In genomic region chr2:42044939-42045338, GRCh38 we compare ENCODE assay signal across 30 cellular contexts. TPM values are rescaled to one million over a fixed set of nuclear protein-coding genes. Genes with fewer than 3 reads are reported as not detected.
DNase-seq lines count a peak whose midpoint lies in the region; ATAC-seq and TF ChIP-seq lines count a peak whose summit lies in the region.
"Had no signal": no experiment of that assay in that cellular context is flagged by ENCODE, and none has a peak within 500 bp of the region (broad histone marks: within the 10 kb centered on the region; RNA-seq: fewer than 3 reads in every experiment).

No MANE protein-coding gene starts in this region.

- no peak for ATAC-seq in CD4-positive, alpha-beta T cell (ENCODE audit: poor library complexity)
- ATAC-seq in gastroesophageal sphincter = no peak
- ATAC-seq: activated CD4-positive, alpha-beta T cell treated with anti-CD3 and anti-CD28 coated beads for 36 hours; activated CD8-positive, alpha-beta T cell treated with anti-CD3 and anti-CD28 coated beads for 36 hours; activated T-helper 17 cell treated with anti-CD3 and anti-CD28 coated beads, Interleukin-2, amount 50 U/mL, for 72 hours; left colon; Panc1; psoas muscle had no signal

- no peak for TF ChIP-seq POLR2A in ovary (IDR thresholded peaks at IDR 0.05)
- no peak for TF ChIP-seq POLR2A in gastroesophageal sphincter (IDR thresholded peaks at IDR 0.05)

- H3K36me3 Mint-ChIP-seq in CD4-positive, alpha-beta T cell (ENCODE audit: low read depth) = no peaks in the 10 kb centered on the region
- H3K36me3 Mint-ChIP-seq in endodermal cell (ENCODE audit: low read depth) = no peaks in the 10 kb centered on the region
- H3K36me3 Mint-ChIP-seq: activated naive CD4-positive, alpha-beta T cell treated with anti-CD3 and anti-CD28 coated beads, Interleukin-2, amount 50 U/mL, for 24 hours had no signal

- H3K27me3 ChIP-seq in CD4-positive, alpha-beta T cell (ENCODE audit: control insufficient read depth, insufficient read depth, low read length) = peaks cover 58% of the 10 kb centered on the region
- H3K27me3 ChIP-seq in endodermal cell (ENCODE audit: control insufficient read depth, insufficient read depth, low read length, poor library complexity, severe bottlenecking) (no peaks in the 10 kb centered on the region), ovary (no peaks in the 10 kb centered on the region), gastroesophageal sphincter (no peaks in the 10 kb centered on the region)
- H3K27me3 ChIP-seq: brain microvascular endothelial cell, MG63 had no signal

- H3K36me3 ChIP-seq in endodermal cell (ENCODE audit: control insufficient read depth, insufficient read depth, low read length) (no peaks in the 10 kb centered on the region), ovary (no peaks in the 10 kb centered on the region), gastroesophageal sphincter (no peaks in the 10 kb centered on the region)
- H3K36me3 ChIP-seq: brain microvascular endothelial cell had no signal

- H3K9me3 ChIP-seq in CD4-positive, alpha-beta T cell (ENCODE audit: control insufficient read depth, low read length) = no peaks in the 10 kb centered on the region
- no peaks in the 10 kb centered on the region for H3K9me3 ChIP-seq in endodermal cell (ENCODE audit: control insufficient read depth, low read length)
- no peaks in the 10 kb centered on the region for H3K9me3 ChIP-seq in ovary
- H3K9me3 ChIP-seq in gastroesophageal sphincter = no peaks in the 10 kb centered on the region
- H3K9me3 ChIP-seq: MG63, psoas muscle had no signal

- 71 to 84% methylated on average over 1 of the region's 1 CpG for WGBS in endodermal cell (ENCODE audit: insufficient coverage in 1 of 2, insufficient read length in 1 of 2), 2 experiments
- 13 to 29% (median 28%) methylated on average over 1 of the region's 1 CpG for WGBS in ovary, 3 donors
- WGBS in gastroesophageal sphincter (ENCODE audit: low coverage in 1 of 2), 2 donors = 67% methylated on average over 1 of the region's 1 CpG; no CpG with 5 or more reads in 1 of the 2 donors

- H3K4me3 ChIP-seq in endodermal cell (ENCODE audit: low read length) (peak overlapping the region; percentile 76), ovary (no peak overlapping the region), gastroesophageal sphincter (no peak overlapping the region)
- H3K4me3 ChIP-seq: MG63, psoas muscle had no signal

- H3K27me3 Mint-ChIP-seq in CD4-positive, alpha-beta T cell = peaks cover 80% of the 10 kb centered on the region
- peaks cover 11% of the 10 kb centered on the region for H3K27me3 Mint-ChIP-seq in endodermal cell (ENCODE audit: insufficient read depth)

- CTCF ChIA-PET in CD4-positive, alpha-beta T cell (lab: Charles Lee) = no interaction called here

- POLR2A ChIA-PET in CD4-positive, alpha-beta T cell (lab: Charles Lee) = no interaction called here

- no peak for TF ChIP-seq CTCF in CD4-positive, alpha-beta T cell (IDR thresholded peaks at IDR 0.05)
- TF ChIP-seq CTCF in endodermal cell (conservative IDR thresholded peaks at IDR 0.05) = no peak
- TF ChIP-seq CTCF in ovary (IDR thresholded peaks at IDR 0.05) = no peak
- no peak for TF ChIP-seq CTCF in gastroesophageal sphincter (IDR thresholded peaks at IDR 0.05)

- TF ChIP-seq EP300 in ovary (IDR thresholded peaks at IDR 0.05) = no peak
- no peak for TF ChIP-seq EP300 in gastroesophageal sphincter (IDR thresholded peaks at IDR 0.05)

- peaks cover 11% of the 10 kb centered on the region for H3K4me1 ChIP-seq in endodermal cell (ENCODE audit: control insufficient read depth, insufficient read depth, low read length)
- H3K4me1 ChIP-seq in ovary (ENCODE audit: insufficient read depth) = peaks cover 15% of the 10 kb centered on the region
- peaks cover 0 to 31% (median 8%) of the 10 kb centered on the region in 3 donors for H3K4me1 ChIP-seq in gastroesophageal sphincter

- H3K27ac ChIP-seq in CD4-positive, alpha-beta T cell (ENCODE audit: low read depth, low read length) = no peak overlapping the region
- H3K27ac ChIP-seq in endodermal cell (ENCODE audit: low read depth, low read length) = peak overlapping the region; percentile 7
- peak overlapping the region; percentile 92 to 95 for H3K27ac ChIP-seq in ovary
- peak overlapping the region in 2 of 4 donors; percentile 84 to 97 for H3K27ac ChIP-seq in gastroesophageal sphincter
- H3K27ac ChIP-seq: brain microvascular endothelial cell, C4-2B, HL-60, KMS-11, psoas muscle had no signal

- H3K4me1 Mint-ChIP-seq in CD4-positive, alpha-beta T cell (ENCODE audit: low read depth) = peaks cover 5% of the 10 kb centered on the region
- H3K4me1 Mint-ChIP-seq in endodermal cell = peaks cover 60% of the 10 kb centered on the region
- H3K4me1 Mint-ChIP-seq: activated T-helper 17 cell treated with anti-CD3 and anti-CD28 coated beads, Interleukin-2, amount 50 U/mL, for 72 hours had no signal

- peak overlapping the region; percentile 60 for H3K4me3 Mint-ChIP-seq in CD4-positive, alpha-beta T cell
- no peak overlapping the region for H3K4me3 Mint-ChIP-seq in endodermal cell
- H3K4me3 Mint-ChIP-seq: activated CD4-positive, alpha-beta T cell treated with anti-CD3 and anti-CD28 coated beads for 36 hours; activated CD8-positive, alpha-beta T cell treated with anti-CD3 and anti-CD28 coated beads for 36 hours; activated T-helper 17 cell treated with anti-CD3 and anti-CD28 coated beads, Interleukin-2, amount 50 U/mL, for 72 hours had no signal

- intact Hi-C loops in CD4-positive, alpha-beta T cell (cut with DNase I, micrococcal nuclease) = no loop called here
- intact Hi-C loops in ovary (cut with DNase I) = loop anchor here in 1 of 4 donors (5.0 kb wide), 1 partner anchor 113 kb away; no protein-coding TSS in a partner anchor

- H3K27ac Mint-ChIP-seq in CD4-positive, alpha-beta T cell = no peak overlapping the region
- peak overlapping the region; percentile 96 for H3K27ac Mint-ChIP-seq in endodermal cell
- H3K27ac Mint-ChIP-seq: activated CD4-positive, alpha-beta T cell treated with anti-CD3 and anti-CD28 coated beads for 36 hours; activated CD8-positive, alpha-beta T cell treated with anti-CD3 and anti-CD28 coated beads for 36 hours; activated naive CD4-positive, alpha-beta T cell treated with anti-CD3 and anti-CD28 coated beads, Interleukin-2, amount 50 U/mL, for 24 hours; activated T-helper 17 cell treated with anti-CD3 and anti-CD28 coated beads, Interleukin-2, amount 50 U/mL, for 72 hours had no signal

- no peak for DNase-seq in CD4-positive, alpha-beta T cell
- peak; percentile 82 for DNase-seq in NCI-H524 treated with DMSO at 0.1 percent for 48 hours (lab: John Stamatoyannopoulos, UW)
- no peak for DNase-seq in endodermal cell
- DNase-seq in ovary = no peak
- DNase-seq in activated CD8-positive, alpha-beta memory T cell treated with anti-CD3 and anti-CD28 coated beads for 24 hours = no peak
- DNase-seq in medulla oblongata (ENCODE audit: extremely low spot score) = no peak
- DNase-seq: activated CD4-positive, alpha-beta T cell treated with anti-CD3 and anti-CD28 coated beads for 36 hours; activated CD8-positive, alpha-beta T cell treated with anti-CD3 and anti-CD28 coated beads for 36 hours; amniotic stem cell; brain microvascular endothelial cell; DMS79; hypothalamus; left colon; MG63; NCI-H1105; NCI-H187; NCI-H510A treated with DMSO at 0.1 percent for 48 hours; psoas muscle; Right ventricle myocardium superior; stimulated activated CD4-positive, alpha-beta T cell treated with anti-CD3 and anti-CD28 coated beads, Interleukin-4, amount 100 ng/mL, for 1 hour; SW 1271; T-helper 9 cell; trophoblast cell had no signal

- no peak overlapping the region for H3K9ac ChIP-seq in endodermal cell (ENCODE audit: extremely low read depth, low read length, poor library complexity, severe bottlenecking)
- H3K9ac ChIP-seq: KMS-11 had no signal

- H3K9me3 Mint-ChIP-seq in CD4-positive, alpha-beta T cell = no peaks in the 10 kb centered on the region
- H3K9me3 Mint-ChIP-seq in endodermal cell = no peaks in the 10 kb centered on the region
- H3K9me3 Mint-ChIP-seq: activated CD8-positive, alpha-beta T cell treated with anti-CD3 and anti-CD28 coated beads for 36 hours; activated naive CD4-positive, alpha-beta T cell treated with anti-CD3 and anti-CD28 coated beads, Interleukin-2, amount 50 U/mL, for 24 hours; activated T-helper 17 cell treated with anti-CD3 and anti-CD28 coated beads, Interleukin-2, amount 50 U/mL, for 72 hours had no signal

RNA-seq across cellular contexts. Expression of gene PKDCC, which starts 2.9 kb away (rescaled TPM):
- total RNA-seq in CD4-positive, alpha-beta T cell = not detected
- total RNA-seq in endodermal cell = 100 to 1,000 TPM in 1 of 2 donors, 10 to 100 TPM in 1; 85.3 to 105 TPM
- 124 TPM for polyA plus RNA-seq in endodermal cell (2013, experiment 1 of 2)
- polyA plus RNA-seq in endodermal cell (2013, experiment 2 of 2) = 112 TPM
- 100 to 1,000 TPM in 6 of 7 donors, 10 to 100 TPM in 1; 90.6 to 576 (median 272) TPM for total RNA-seq in ovary
- 100 to 1,000 TPM in 1 of 2 donors, 10 to 100 TPM in 1; 58.5 to 117 TPM for polyA plus RNA-seq in ovary
- total RNA-seq in gastroesophageal sphincter = 100 to 1,000 TPM in 3 of 4 donors, 10 to 100 TPM in 1; 89.0 to 277 (median 194) TPM
- total RNA-seq: activated CD4-positive, alpha-beta T cell treated with anti-CD3 and anti-CD28 coated beads for 36 hours; activated CD8-positive, alpha-beta T cell treated with anti-CD3 and anti-CD28 coated beads for 36 hours; activated T-helper 17 cell treated with anti-CD3 and anti-CD28 coated beads, Interleukin-2, amount 50 U/mL, for 72 hours had no signal

Comparison
In these comparisons a context has a peak if more than half of its experiments do, and no peak if none do; other contexts are left out.
1. RNA of gene PKDCC, which starts 2.9 kb away (total RNA-seq): 90.6 to 576 TPM in ovary, 89.0 to 277 TPM in gastroesophageal sphincter and 85.3 to 105 TPM in endodermal cell; not detected in CD4-positive, alpha-beta T cell; every median in the first group is over 10 times any median in the second.